17 cellular contexts compared by ENCODE assay signal in the genomic region with DNA sequence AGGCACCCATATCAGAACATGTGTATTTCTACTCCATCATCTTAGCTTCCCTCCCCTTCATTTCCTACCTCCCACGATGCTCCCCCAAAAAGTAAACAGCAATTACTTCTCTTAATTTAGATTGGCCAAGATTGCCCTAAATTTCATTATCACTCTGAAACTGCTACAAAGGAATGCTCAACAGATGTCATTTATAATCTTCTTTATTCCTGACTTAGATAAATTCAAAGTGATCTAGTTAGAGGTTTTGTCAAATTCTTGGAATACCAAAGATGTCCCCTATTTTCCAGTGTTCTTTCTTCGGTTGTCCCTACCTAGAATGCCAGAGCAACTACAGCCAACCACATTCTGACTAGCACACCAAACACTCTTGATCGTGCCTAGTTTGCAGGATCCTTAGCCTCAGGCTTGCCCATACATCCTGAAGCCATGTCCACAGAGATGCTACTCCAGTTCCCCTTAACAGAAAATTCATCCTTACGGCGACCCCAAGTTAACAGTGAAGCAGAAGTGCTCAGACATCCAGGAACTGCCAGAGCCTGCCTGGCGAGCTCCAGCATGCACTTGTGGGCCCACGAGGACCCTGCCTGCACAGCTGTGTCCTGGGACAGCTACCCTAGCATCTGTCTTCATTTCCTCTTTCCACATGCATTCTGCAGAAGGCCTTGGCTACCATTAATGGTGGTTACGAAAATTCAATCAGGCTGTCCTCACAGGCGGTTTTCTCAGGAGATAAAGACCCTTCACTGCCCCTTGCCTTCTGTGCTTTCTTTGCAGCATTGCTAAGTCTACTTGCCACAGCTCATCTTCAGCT. TPM values are rescaled to one million over a fixed set of nuclear protein-coding genes. Genes with fewer than 3 reads are reported as not detected.
DNase-seq lines count a peak whose midpoint lies in the region; ATAC-seq, FAIRE-seq and TF ChIP-seq lines count a peak whose summit lies in the region.
"Had no signal": no experiment of that assay in that cellular context is flagged by ENCODE, and none has a peak within 500 bp of the region (broad histone marks: within the 10 kb centered on the region; RNA-seq: fewer than 3 reads in every experiment).

No MANE protein-coding gene starts in this region.

- H3K4me1 ChIP-seq in testis = no peaks in the 10 kb centered on the region
- H3K4me1 ChIP-seq: neural progenitor cell had no signal

- no peaks in the 10 kb centered on the region for H3K27me3 ChIP-seq in testis
- H3K27me3 ChIP-seq: adrenal gland, cardiac muscle cell, heart left ventricle, neural progenitor cell had no signal

- no peak for TF ChIP-seq POLR2A in GM12892 (IDR thresholded peaks at IDR 0.05; ENCODE audit: low read depth, low read length)
- no peak for TF ChIP-seq POLR2A in testis (IDR thresholded peaks at IDR 0.05)

- H3K4me3 ChIP-seq in testis = no peak overlapping the region
- H3K4me3 ChIP-seq: adrenal gland, cardiac muscle cell, heart left ventricle, neural progenitor cell had no signal

- no peak for ATAC-seq in HG03159 (IDR thresholded peaks at IDR 0.05; ENCODE audit: unreplicated experiment)
- ATAC-seq in activated CD4-positive, CD25-positive, alpha-beta regulatory T cell treated with anti-CD3 and anti-CD28 coated beads, Interleukin-2, amount 50 U/mL, for 24 hours = no peak
- ATAC-seq: HCT116 had no signal

- peak; percentile 9 to 21 for DNase-seq in AML-193 (lab: John Stamatoyannopoulos, UW)
- DNase-seq in EL = peak; percentile 51
- peak; percentile 18 for DNase-seq in NCI-H1694 treated with DMSO at 0.1 percent for 48 hours (lab: John Stamatoyannopoulos, UW)
- peak; percentile 13 for DNase-seq in globus pallidus (ENCODE audit: low spot score)
- no peak for DNase-seq in GM12892 (ENCODE audit: insufficient read length)
- no peak for DNase-seq in testis
- DNase-seq: mammary epithelial cell, NCI-H1092, NCI-H226 had no signal

- H3K9me3 ChIP-seq in testis = no peaks in the 10 kb centered on the region
- H3K9me3 ChIP-seq: adrenal gland, heart left ventricle had no signal

- TF ChIP-seq CTCF in testis (IDR thresholded peaks at IDR 0.05) = no peak

- intact Hi-C loops in testis (cut with DNase I; ENCODE audit: low total_unique reads) = no loop called here

- 80 to 83% methylated on average over 8 to 9 of the region's 9 CpGs for WGBS in testis, 2 donors

- H3K27ac ChIP-seq in testis = no peak overlapping the region
- H3K27ac ChIP-seq: adrenal gland, cardiac muscle cell, neural progenitor cell, VCaP had no signal

- H3K36me3 ChIP-seq in testis (ENCODE audit: low read depth, missing control alignments) = no peaks in the 10 kb centered on the region
- H3K36me3 ChIP-seq: adrenal gland, cardiac muscle cell, neural progenitor cell had no signal

- FAIRE-seq in GM12892 (lab: Jason Lieb, UNC) = no peak

RNA-seq across cellular contexts. Expression of gene DAP, which starts 31.5 kb away (rescaled TPM):
- 54.5 TPM for polyA plus RNA-seq in GM12892 (2012; ENCODE audit: missing spikeins)
- total RNA-seq in testis = 10 to 100 TPM; 46.3 to 48.1 TPM
- polyA plus RNA-seq in testis (ENCODE audit: insufficient read depth, low read depth, low replicate concordance) = 92.2 TPM

Comparison
In these comparisons a context has a peak if more than half of its experiments do, and no peak if none do; other contexts are left out.
1. DNase-seq: peak in AML-193 (2 of 2), EL (single experiment), NCI-H1694 treated with DMSO at 0.1 percent for 48 hours (single experiment) and globus pallidus (single experiment); none in GM12892 (single experiment) and testis (single experiment).